Comparison of ENCODE assay signal across 8 cellular contexts in genomic region chr6:15398657-15399287, GRCh38.
A peak's percentile ranks its signal among the peaks of the same experiment; 100 is the strongest.
DNase-seq lines count a peak whose midpoint lies in the region; ATAC-seq and TF ChIP-seq lines count a peak whose summit lies in the region.
"Had no signal": no experiment of that assay in that cellular context is flagged by ENCODE, and none has a peak within 500 bp of the region (broad histone marks: within the 10 kb centered on the region; RNA-seq: fewer than 3 reads in every experiment).

No MANE protein-coding gene starts in this region.

- CTCF ChIA-PET in HEK293T (lab: Yijun Ruan, JAX) (no interaction called here), T-cell (lab: Charles Lee) (interaction anchor here in 1 of 2 donors (1.4 kb wide), 1 partner anchor 8 kb away, joined by 3 read pairs; no protein-coding TSS in a partner anchor)

- H3K9me3 Mint-ChIP-seq in T-cell, result no peaks in the 10 kb centered on the region
- H3K9me3 Mint-ChIP-seq in neural crest cell, result no peaks in the 10 kb centered on the region
- peaks cover 9% of the 10 kb centered on the region for H3K9me3 Mint-ChIP-seq in nephron progenitor cell

- H3K4me1 Mint-ChIP-seq in T-cell (peaks cover 64 to 76% (median 65%) of the 10 kb centered on the region in 3 donors), neural crest cell (peaks cover 49% of the 10 kb centered on the region), nephron progenitor cell (peaks cover 58% of the 10 kb centered on the region)

- ATAC-seq in GM18511 (IDR thresholded peaks at IDR 0.05; ENCODE audit: unreplicated experiment) (peak; percentile 83), T-cell (replicated peaks in 1 of 4) (peak in 2 of 4 experiments; percentile 22)

- POLR2A ChIA-PET in HEK293T (lab: Yijun Ruan, JAX), result interaction anchor here (2.0 kb wide), 1 partner anchor 9 kb away, joined by 7 read pairs; no protein-coding TSS in a partner anchor
- POLR2A ChIA-PET in T-cell (lab: Charles Lee), result no interaction called here

- DNase-seq in HEK293T (ENCODE audit: extremely low spot score), result no peak
- DNase-seq in T-cell, result no peak
- no peak for DNase-seq in neural crest cell (ENCODE audit: low read depth, low spot score)
- no peak for DNase-seq in kidney tubule cell (ENCODE audit: low spot score)
- no peak for DNase-seq in NK-92 treated with Interleukin-12 subunit alpha and Interleukin-12 subunit beta, amount 100 ng/mL, for 24 hours (lab: John Stamatoyannopoulos, UW)
- no peak for DNase-seq in nephron progenitor cell
- DNase-seq: NCI-H1930 had no signal

- H3K36me3 Mint-ChIP-seq in T-cell (peaks cover 2% of the 10 kb centered on the region), neural crest cell (ENCODE audit: low read depth) (peaks cover 6% of the 10 kb centered on the region), nephron progenitor cell (ENCODE audit: low read depth) (peaks cover 20% of the 10 kb centered on the region)

- H3K4me3 Mint-ChIP-seq in T-cell (peak overlapping the region; percentile 11 to 73 (median 41)), neural crest cell (peak overlapping the region; percentile 9), nephron progenitor cell (no peak overlapping the region)

- H3K27ac Mint-ChIP-seq in T-cell, result peak overlapping the region; percentile 37 to 41
- H3K27ac Mint-ChIP-seq in neural crest cell (ENCODE audit: unreplicated experiment), result no peak overlapping the region
- H3K27ac Mint-ChIP-seq in nephron progenitor cell, result no peak overlapping the region

- H3K27me3 Mint-ChIP-seq in T-cell (no peaks in the 10 kb centered on the region), neural crest cell (ENCODE audit: low read depth) (no peaks in the 10 kb centered on the region), nephron progenitor cell (ENCODE audit: low read depth, poor library complexity) (no peaks in the 10 kb centered on the region)

- TF ChIP-seq CTCF in neural crest cell (conservative IDR thresholded peaks at IDR 0.05) (no peak), nephron progenitor cell (IDR thresholded peaks at IDR 0.05) (no peak)

TF ChIP-seq in HEK293T, 16 proteins besides CTCF, POLR2A, EP300 and RAD21:
- peak; percentile 7; the same call in 1 of the 2 replicates for TF ChIP-seq PKNOX1 (IDR thresholded peaks at IDR 0.05)
- no peak for TF ChIP-seq FOXK2 (IDR thresholded peaks at IDR 0.05)
- TF ChIP-seq HDGF (IDR thresholded peaks at IDR 0.05; ENCODE audit: borderline replicate concordance), result no peak

Comparison
In these comparisons a context has a peak if more than half of its experiments do, and no peak if none do; other contexts are left out.
1. H3K27ac Mint-ChIP-seq: peak in T-cell (2 of 2); none in neural crest cell (single experiment) and nephron progenitor cell (single experiment).